Comparison of ENCODE assay signal across 8 cellular contexts in genomic region chr18:21134895-21135294, GRCh38. TPM values are rescaled to one million over a fixed set of nuclear protein-coding genes. Genes with fewer than 3 reads are reported as not detected.
DNase-seq lines count a peak whose midpoint lies in the region; ATAC-seq and TF ChIP-seq lines count a peak whose summit lies in the region.

No MANE protein-coding gene starts in this region.

- H3K9me3 ChIP-seq in BE2C, result no peaks in the 10 kb centered on the region
- no peaks in the 10 kb centered on the region for H3K9me3 ChIP-seq in H9 (ENCODE audit: control insufficient read depth, low read depth, low read length)

- H3K4me2 ChIP-seq in H9 (ENCODE audit: insufficient read depth, insufficient read length, low read length), result no peak overlapping the region

- no CpG with 5 or more reads among the region's 3 CpGs for WGBS in H9 (ENCODE audit: extremely low coverage, insufficient read length, low lambda C conversion rate)

- no peaks in the 10 kb centered on the region for H3K4me1 Mint-ChIP-seq in H9
- H3K4me1 Mint-ChIP-seq in activated CD4-positive, alpha-beta T cell treated with anti-CD3 and anti-CD28 coated beads, Interleukin-2, amount 10 ng/mL, durations not matched to agents 24 days and 14 days, result no peaks in the 10 kb centered on the region

- H3K9ac ChIP-seq in H9 (ENCODE audit: extremely low read depth, insufficient read length, low read length), result no peak overlapping the region

- H3K27me3 ChIP-seq in BE2C (no peaks in the 10 kb centered on the region), H9 (ENCODE audit: insufficient read depth, low read length) (no peaks in the 10 kb centered on the region)

- H3K27ac ChIP-seq in H9 (ENCODE audit: insufficient read length, low read depth, low read length), result no peak overlapping the region

- H3K79me2 ChIP-seq in H9 (ENCODE audit: insufficient read depth, low read length), result no peaks in the 10 kb centered on the region

- no peak overlapping the region for H4K8ac ChIP-seq in H9 (replicated peaks; ENCODE audit: insufficient read length, low read depth, low read length)

- peaks cover 0 to 4% (median 2%) of the 10 kb centered on the region in 3 experiments; a peak in 2 of 7 replicates for H3K36me3 Mint-ChIP-seq in H9 (ENCODE audit: insufficient read depth in 1 of 3, low read depth in 3 of 3)
- H3K36me3 Mint-ChIP-seq in activated CD4-positive, alpha-beta T cell treated with anti-CD3 and anti-CD28 coated beads, Interleukin-2, amount 10 ng/mL, durations not matched to agents 24 days and 14 days (ENCODE audit: low read depth), result no peaks in the 10 kb centered on the region

- H3K4ac ChIP-seq in H9 (ENCODE audit: low read depth, low read length), result no peak overlapping the region

- peak; percentile 93 for ATAC-seq in left lobe of liver
- ATAC-seq in HG03280 (IDR thresholded peaks at IDR 0.05; ENCODE audit: unreplicated experiment), result no peak
- no peak for ATAC-seq in HG03469 (IDR thresholded peaks at IDR 0.05; ENCODE audit: unreplicated experiment)

- no peaks in the 10 kb centered on the region for H3K27me3 Mint-ChIP-seq in H9 (ENCODE audit: low read depth)
- peaks cover 5% of the 10 kb centered on the region for H3K27me3 Mint-ChIP-seq in activated CD4-positive, alpha-beta T cell treated with anti-CD3 and anti-CD28 coated beads, Interleukin-2, amount 10 ng/mL, durations not matched to agents 24 days and 14 days

- H3K14ac ChIP-seq in H9 (ENCODE audit: insufficient read depth, low read length), result no peak overlapping the region

- peak; percentile 18 for TF ChIP-seq CTCF in BE2C (IDR thresholded peaks at IDR 0.05; ENCODE audit: low read depth, low read length)
- TF ChIP-seq CTCF in H9 (conservative IDR thresholded peaks at IDR 0.05), result 0 out of 3 replicates have a peak, but pooled peaks have one; percentile 12

- H3K23ac ChIP-seq in H9 (ENCODE audit: insufficient read length, low read depth, low read length), result no peak overlapping the region

- H2BK12ac ChIP-seq in H9 (ENCODE audit: insufficient read length, low read depth, low read length), result no peak overlapping the region

- H3K79me1 ChIP-seq in H9 (ENCODE audit: insufficient read depth, low read depth, low read length, poor library complexity, severe bottlenecking), result no peaks in the 10 kb centered on the region

- H3T11ph ChIP-seq in H9 (ENCODE audit: low read length), result no peak overlapping the region

- H2BK20ac ChIP-seq in H9 (ENCODE audit: low read depth, low read length, poor library complexity, severe bottlenecking), result no peak overlapping the region

- peaks cover 5 to 16% of the 10 kb centered on the region in 2 experiments; a peak in 4 of 5 replicates for H3K9me3 Mint-ChIP-seq in H9
- H3K9me3 Mint-ChIP-seq in activated CD4-positive, alpha-beta T cell treated with anti-CD3 and anti-CD28 coated beads, Interleukin-2, amount 10 ng/mL, durations not matched to agents 24 days and 14 days, result no peaks in the 10 kb centered on the region

- intact Hi-C loops in activated CD4-positive, alpha-beta T cell treated with anti-CD3 and anti-CD28 coated beads, Interleukin-2, amount 10 ng/mL, durations not matched to agents 24 days and 14 days (cut with micrococcal nuclease), result no loop called here

- no peak overlapping the region for H2AFZ ChIP-seq in H9 (ENCODE audit: low read length)

- H2AK5ac ChIP-seq in H9 (ENCODE audit: insufficient read length, low read length), result no peak overlapping the region

- no peak overlapping the region for H2BK120ac ChIP-seq in H9 (ENCODE audit: low read depth, low read length, poor library complexity, severe bottlenecking)

- DNase-seq in BE2C, result no peak
- DNase-seq in H9, result no peak
- peak; percentile 73 for DNase-seq in activated CD4-positive, alpha-beta T cell treated with anti-CD3 and anti-CD28 coated beads, Interleukin-2, amount 10 ng/mL, durations not matched to agents 24 days and 14 days
- no peak for DNase-seq in left lobe of liver (ENCODE audit: low spot score)
- DNase-seq in GOT3 (lab: John Stamatoyannopoulos, UW), result no peak
- no peak for DNase-seq in NCI-H526 (lab: John Stamatoyannopoulos, UW)

- H2BK15ac ChIP-seq in H9 (ENCODE audit: low read depth, low read length), result no peak overlapping the region

- no peaks in the 10 kb centered on the region for H3K23me2 ChIP-seq in H9 (ENCODE audit: insufficient read length, low read depth, low read length, poor library complexity, severe bottlenecking)

- H4K5ac ChIP-seq in H9 (ENCODE audit: insufficient read length, low read depth, low read length), result no peak overlapping the region

- H3K27ac Mint-ChIP-seq in H9, result no peak overlapping the region
- H3K27ac Mint-ChIP-seq in activated CD4-positive, alpha-beta T cell treated with anti-CD3 and anti-CD28 coated beads, Interleukin-2, amount 10 ng/mL, durations not matched to agents 24 days and 14 days, result no peak overlapping the region

- no peak overlapping the region for H2BK5ac ChIP-seq in H9 (ENCODE audit: insufficient read length, low read length)

- H3K56ac ChIP-seq in H9 (ENCODE audit: insufficient read length, low read depth, low read length), result no peak overlapping the region

- no peak overlapping the region for H4K91ac ChIP-seq in H9 (ENCODE audit: insufficient read length, low read depth, low read length)

- H3K4me3 Mint-ChIP-seq in H9, result no peak overlapping the region
- H3K4me3 Mint-ChIP-seq in activated CD4-positive, alpha-beta T cell treated with anti-CD3 and anti-CD28 coated beads, Interleukin-2, amount 10 ng/mL, durations not matched to agents 24 days and 14 days, result no peak overlapping the region

- no peak overlapping the region for H3K18ac ChIP-seq in H9 (ENCODE audit: insufficient read length, low read depth, low read length)

- H3K36me3 ChIP-seq in BE2C, result no peaks in the 10 kb centered on the region

- H4K20me1 ChIP-seq in H9 (ENCODE audit: control insufficient read depth, insufficient read depth, insufficient read length), result no peaks in the 10 kb centered on the region

- H3K4me1 ChIP-seq in BE2C, result no peaks in the 10 kb centered on the region
- H3K4me1 ChIP-seq in H9 (ENCODE audit: insufficient read depth, low read length), result no peaks in the 10 kb centered on the region

- H3K4me3 ChIP-seq in BE2C (ENCODE audit: low read depth, low read length), result no peak overlapping the region

RNA-seq across cellular contexts. Expression of gene ROCK1, which starts 23.3 kb away (rescaled TPM):
- polyA plus RNA-seq in BE2C (2012; ENCODE audit: insufficient read depth, insufficient read length, low read depth), result 9.8 TPM
- 37.6 and 38.2 TPM in 2 replicates for total RNA-seq in H9 (2021)
- 54.7 and 56.5 TPM in 2 replicates for total RNA-seq in activated CD4-positive, alpha-beta T cell treated with anti-CD3 and anti-CD28 coated beads, Interleukin-2, amount 10 ng/mL, durations not matched to agents 24 days and 14 days
- 18.0 TPM for total RNA-seq in left lobe of liver
